ENCODE assay signal across 9 cellular contexts in genomic region chr1:43835141-43836021, GRCh38.
DNase-seq lines count a peak whose midpoint lies in the region; ATAC-seq, FAIRE-seq and TF ChIP-seq lines count a peak whose summit lies in the region.
"Had no signal": no experiment of that assay in that cellular context is flagged by ENCODE, and none has a peak within 500 bp of the region (broad histone marks: within the 10 kb centered on the region; RNA-seq: fewer than 3 reads in every experiment).

No MANE protein-coding gene starts in this region.

- CTCF ChIA-PET in activated CD8-positive, alpha-beta memory T cell treated with anti-CD3 and anti-CD28 coated beads, Interleukin-2, amount 10 ng/mL, durations not matched to agents 7 days and 5 days (lab: Charles Lee) = no interaction called here

- FAIRE-seq in kidney (lab: Jason Lieb, UNC) (no peak), small intestine (lab: Jason Lieb, UNC) (no peak), D721Med (lab: Jason Lieb, UNC) (no peak)

- peaks cover 17% of the 10 kb centered on the region for H3K36me3 Mint-ChIP-seq in activated CD8-positive, alpha-beta memory T cell treated with anti-CD3 and anti-CD28 coated beads, Interleukin-2, amount 10 ng/mL, durations not matched to agents 7 days and 5 days

- H3K4me1 Mint-ChIP-seq in activated CD8-positive, alpha-beta memory T cell treated with anti-CD3 and anti-CD28 coated beads, Interleukin-2, amount 10 ng/mL, durations not matched to agents 7 days and 5 days = peaks cover 58% of the 10 kb centered on the region

- 81 to 87% (median 84%) methylated on average over 10 of the region's 10 CpGs for WGBS in small intestine, 3 donors

- no peak overlapping the region for H3K4me3 Mint-ChIP-seq in activated CD8-positive, alpha-beta memory T cell treated with anti-CD3 and anti-CD28 coated beads, Interleukin-2, amount 10 ng/mL, durations not matched to agents 7 days and 5 days

- H3K27me3 ChIP-seq in small intestine (ENCODE audit: control insufficient read depth in 2 of 2, insufficient read depth in 2 of 2, low read length in 2 of 2) = no peaks in the 10 kb centered on the region
- H3K27me3 ChIP-seq: ovary had no signal

- H3K9me3 Mint-ChIP-seq in activated CD8-positive, alpha-beta memory T cell treated with anti-CD3 and anti-CD28 coated beads, Interleukin-2, amount 10 ng/mL, durations not matched to agents 7 days and 5 days (ENCODE audit: low read depth) = no peaks in the 10 kb centered on the region

- TF ChIP-seq CTCF in kidney (IDR thresholded peaks at IDR 0.05; ENCODE audit: borderline replicate concordance, extremely low read depth, insufficient read depth) (no peak), D721Med (IDR thresholded peaks at IDR 0.05; ENCODE audit: insufficient read depth, missing control alignments) (no peak)

- H3K4me3 ChIP-seq in kidney (ENCODE audit: low read length in 2 of 2) (no peak overlapping the region), small intestine (ENCODE audit: low read depth in 1 of 2, low read length in 2 of 2) (no peak overlapping the region)
- H3K4me3 ChIP-seq: ovary had no signal

- H3K4me1 ChIP-seq in kidney (ENCODE audit: control insufficient read depth in 1 of 2, insufficient read depth in 1 of 2, low read depth in 1 of 2, low read length in 2 of 2) = peaks cover 14 to 24% of the 10 kb centered on the region in 2 donors
- H3K4me1 ChIP-seq in small intestine (ENCODE audit: control insufficient read depth in 2 of 2, insufficient read depth in 1 of 2, low read depth in 1 of 2, low read length in 1 of 2) = peaks cover 3 to 5% of the 10 kb centered on the region in 2 donors

- no peak overlapping the region for H3K9ac ChIP-seq in kidney (ENCODE audit: low read length in 2 of 2)

- peak; percentile 33 for DNase-seq in COLO668 (lab: John Stamatoyannopoulos, UW; ENCODE audit: unreplicated experiment)
- DNase-seq in LoVo (ENCODE audit: low spot score) = peak; percentile 64
- DNase-seq in amniotic epithelial cell (ENCODE audit: low read depth) = peak; percentile 85
- peak; percentile 88 for DNase-seq in kidney
- no peak for DNase-seq in activated CD8-positive, alpha-beta memory T cell treated with anti-CD3 and anti-CD28 coated beads, Interleukin-2, amount 50 U/mL, for 4 hours
- DNase-seq in activated CD8-positive, alpha-beta memory T cell treated with anti-CD3 and anti-CD28 coated beads, Interleukin-2, amount 10 ng/mL, durations not matched to agents 7 days and 5 days = no peak
- no peak for DNase-seq in small intestine
- no peak for DNase-seq in D721Med (ENCODE audit: insufficient read length, low spot score)

- no peaks in the 10 kb centered on the region for H3K27me3 Mint-ChIP-seq in activated CD8-positive, alpha-beta memory T cell treated with anti-CD3 and anti-CD28 coated beads, Interleukin-2, amount 10 ng/mL, durations not matched to agents 7 days and 5 days

- no peak overlapping the region for H3K27ac Mint-ChIP-seq in activated CD8-positive, alpha-beta memory T cell treated with anti-CD3 and anti-CD28 coated beads, Interleukin-2, amount 10 ng/mL, durations not matched to agents 7 days and 5 days

- intact Hi-C loops in kidney (cut with DNase I) = no loop called here

- ATAC-seq in activated CD8-positive, alpha-beta memory T cell treated with anti-CD3 and anti-CD28 coated beads, Interleukin-2, amount 10 ng/mL, durations not matched to agents 7 days and 5 days = no peak

- no peaks in the 10 kb centered on the region for H3K9me3 ChIP-seq in kidney (ENCODE audit: control insufficient read depth in 1 of 2, low read length in 2 of 2)
- no peaks in the 10 kb centered on the region for H3K9me3 ChIP-seq in small intestine (ENCODE audit: control insufficient read depth, low read depth)
- H3K9me3 ChIP-seq: ovary had no signal

- H3K27ac ChIP-seq in kidney (ENCODE audit: low read depth in 2 of 2, low read length in 2 of 2) (peak overlapping the region; percentile 39 to 42), small intestine (ENCODE audit: low read depth in 1 of 2, low read length in 1 of 2) (peak overlapping the region in 1 of 2 donors; percentile 86)

- H3K36me3 ChIP-seq in kidney (ENCODE audit: control insufficient read depth in 1 of 2, insufficient read depth in 2 of 2, low read length in 2 of 2) (no peaks in the 10 kb centered on the region), small intestine (ENCODE audit: control insufficient read depth in 2 of 2, insufficient read depth in 2 of 2, low read length in 2 of 2) (no peaks in the 10 kb centered on the region)
- H3K36me3 ChIP-seq: ovary had no signal

Comparison
In these comparisons a context has a peak if more than half of its experiments do, and no peak if none do; other contexts are left out.
1. DNase-seq: peak in COLO668 (single experiment), LoVo (single experiment), amniotic epithelial cell (single experiment) and kidney (single experiment); none in activated CD8-positive, alpha-beta memory T cell treated with anti-CD3 and anti-CD28 coated beads, Interleukin-2, amount 50 U/mL, for 4 hours (single experiment), activated CD8-positive, alpha-beta memory T cell treated with anti-CD3 and anti-CD28 coated beads, Interleukin-2, amount 10 ng/mL, durations not matched to agents 7 days and 5 days (single experiment), small intestine (single experiment) and D721Med (single experiment).